26 cellular contexts compared by ENCODE assay signal in genomic region chr13:97341135-97341534, GRCh38.
DNase-seq lines count a peak whose midpoint lies in the region; ATAC-seq and TF ChIP-seq lines count a peak whose summit lies in the region.
"Had no signal": no experiment of that assay in that cellular context is flagged by ENCODE, and none has a peak within 500 bp of the region (broad histone marks: within the 10 kb centered on the region; RNA-seq: fewer than 3 reads in every experiment).

No MANE protein-coding gene starts in this region.

- H3K79me2 ChIP-seq in SK-N-SH (ENCODE audit: insufficient read depth) = peaks cover 97% of the 10 kb centered on the region

- H4K20me1 ChIP-seq in SK-N-SH (ENCODE audit: insufficient read depth) = no peaks in the 10 kb centered on the region

- no peak overlapping the region for H2BK120ac ChIP-seq in mesenchymal stem cell (ENCODE audit: low read depth, low read length)

- TF ChIP-seq POLR2A in tibial nerve (IDR thresholded peaks at IDR 0.05) = no peak

- no peak overlapping the region for H2AK5ac ChIP-seq in mesenchymal stem cell (ENCODE audit: low read length, severe bottlenecking)

- no peaks in the 10 kb centered on the region for H3K36me3 ChIP-seq in cardiac muscle cell
- H3K36me3 ChIP-seq in SK-N-SH (replicated peaks in 1 of 2; ENCODE audit: control insufficient read depth in 1 of 2, insufficient read depth in 2 of 2, low read length in 1 of 2) = peaks cover 35 to 69% of the 10 kb centered on the region in 2 experiments
- peaks cover 24 to 27% of the 10 kb centered on the region in 2 experiments for H3K36me3 ChIP-seq in mesenchymal stem cell (ENCODE audit: control insufficient read depth in 1 of 2, insufficient read depth in 2 of 2, low read depth in 1 of 2, low read length in 2 of 2)
- H3K36me3 ChIP-seq in tibial nerve = peaks cover 0 to 19% (median 0%) of the 10 kb centered on the region in 3 donors
- H3K36me3 ChIP-seq: uterus had no signal

- H3K27ac ChIP-seq in cardiac muscle cell (peak overlapping the region; percentile 15), SK-N-SH (ENCODE audit: low read depth in 2 of 2, low read length in 1 of 2) (peak overlapping the region; percentile 0 to 61), mesenchymal stem cell (ENCODE audit: low read length, poor library complexity, severe bottlenecking) (no peak overlapping the region), tibial nerve (peak overlapping the region in 3 of 4 donors; percentile 27 to 83 (median 79))
- H3K27ac ChIP-seq: 22Rv1; BLaER1 treated with 17β-estradiol and CSF1 and Interleukin-3, amounts not matched to agents 10 nM and 100 nM had no signal

- H3K4ac ChIP-seq in mesenchymal stem cell (ENCODE audit: low read depth in 1 of 2, low read length in 2 of 2) = no peak overlapping the region

- no peak overlapping the region for H2BK12ac ChIP-seq in mesenchymal stem cell (ENCODE audit: low read length in 2 of 2)

- intact Hi-C loops in cardiac septum (cut with DNase I) = loop anchor here (5.0 kb wide), 1 partner anchor 84 kb away; no protein-coding TSS in a partner anchor

- H2BK15ac ChIP-seq in mesenchymal stem cell (ENCODE audit: low read depth, poor library complexity, severe bottlenecking) = no peak overlapping the region

- H3K27me3 ChIP-seq in cardiac muscle cell (no peaks in the 10 kb centered on the region), SK-N-SH (ENCODE audit: insufficient read depth) (no peaks in the 10 kb centered on the region), mesenchymal stem cell (ENCODE audit: control insufficient read depth in 1 of 2, insufficient read depth in 1 of 2, low read length in 2 of 2) (no peaks in the 10 kb centered on the region), tibial nerve (no peaks in the 10 kb centered on the region)
- H3K27me3 ChIP-seq: BLaER1 treated with 17β-estradiol and CSF1 and Interleukin-3, amounts not matched to agents 10 nM and 100 nM; spleen; uterus had no signal

- peaks cover 30% of the 10 kb centered on the region for H3K79me1 ChIP-seq in mesenchymal stem cell (replicated peaks; ENCODE audit: low read length, poor library complexity, severe bottlenecking)

- H3K9me2 ChIP-seq in SK-N-SH = no peaks in the 10 kb centered on the region

- no peak overlapping the region for H3K4me2 ChIP-seq in SK-N-SH
- no peak overlapping the region for H3K4me2 ChIP-seq in mesenchymal stem cell (ENCODE audit: low read length, poor library complexity, severe bottlenecking)
- H3K4me2 ChIP-seq: BLaER1 treated with 17β-estradiol and CSF1 and Interleukin-3, amounts not matched to agents 10 nM and 100 nM had no signal

- DNase-seq in cardiac muscle cell (ENCODE audit: low read depth in 1 of 2, low spot score in 1 of 2) = no peak
- DNase-seq in cardiac septum (ENCODE audit: low spot score) = no peak
- DNase-seq in SK-N-SH = no peak
- DNase-seq in mesenchymal stem cell = peak; percentile 23
- DNase-seq in tibial nerve (ENCODE audit: low spot score in 2 of 2) = no peak
- DNase-seq in NCI-H1436 treated with DMSO at 0.1 percent for 48 hours (lab: John Stamatoyannopoulos, UW) = no peak
- DNase-seq: activated CD4-positive, alpha-beta T cell treated with anti-CD3 and anti-CD28 coated beads for 36 hours; DMS 273 treated with DMSO at 0.1 percent for 48 hours; endodermal cell; GF-D8; glutamatergic neuron; GM23248; midbrain; NCI-H1105 treated with DMSO at 0.1 percent for 48 hours; NCI-H2081 treated with DMSO at 0.1 percent for 48 hours; NCI-H446 treated with DMSO at 0.1 percent for 48 hours; spleen; stimulated activated CD4-positive, alpha-beta T cell treated with anti-CD3 and anti-CD28 coated beads, Interleukin-4, amount 100 ng/mL, for 4 hours; stimulated activated naive CD8-positive, alpha-beta T cell treated with anti-CD3 and anti-CD28 coated beads, Interleukin-15, amount 100 ng/mL, for 72 hours; T-cell; uterus had no signal

- H4K8ac ChIP-seq in mesenchymal stem cell (ENCODE audit: low read length) = no peak overlapping the region

- CTCF ChIA-PET in SK-N-SH (lab: Yijun Ruan, JAX) = interaction anchor here (2.2 to 12.4 kb wide), 2 partner anchors 119 to 231 kb away, joined by 6 to 194 read pairs; partner anchors contain the start of gene MBNL2

- TF ChIP-seq CTCF in cardiac muscle cell (IDR thresholded peaks at IDR 0.05; ENCODE audit: low read depth, low read length) = no peak
- TF ChIP-seq CTCF in SK-N-SH (IDR thresholded peaks at IDR 0.05) = no peak
- TF ChIP-seq CTCF in tibial nerve (IDR thresholded peaks at IDR 0.05) = no peak

- H3K18ac ChIP-seq in mesenchymal stem cell (ENCODE audit: low read depth in 1 of 2, low read length in 2 of 2) = no peak overlapping the region

- H3K4me1 ChIP-seq in cardiac muscle cell (ENCODE audit: low read depth) (no peaks in the 10 kb centered on the region), SK-N-SH (ENCODE audit: control insufficient read depth in 1 of 2, insufficient read depth in 2 of 2, low read depth in 1 of 2, low read length in 1 of 2) (peaks cover 10 to 18% of the 10 kb centered on the region in 2 experiments; a peak in 3 of 4 replicates), mesenchymal stem cell (ENCODE audit: control insufficient read depth, insufficient read depth, low read depth, low read length) (no peaks in the 10 kb centered on the region), tibial nerve (peaks cover 7 to 71% (median 22%) of the 10 kb centered on the region in 4 donors)

- H2AFZ ChIP-seq in SK-N-SH (ENCODE audit: low read depth) = no peak overlapping the region
- no peak overlapping the region for H2AFZ ChIP-seq in mesenchymal stem cell (ENCODE audit: low read depth, low read length)
- H2AFZ ChIP-seq: GM23248 had no signal

- ATAC-seq in GM19395 (IDR thresholded peaks at IDR 0.05; ENCODE audit: unreplicated experiment) (no peak), GM19351 (IDR thresholded peaks at IDR 0.05; ENCODE audit: unreplicated experiment) (no peak)
- ATAC-seq: activated CD4-positive, alpha-beta T cell treated with anti-CD3 and anti-CD28 coated beads for 36 hours; activated naive CD4-positive, alpha-beta T cell treated with anti-CD3 and anti-CD28 coated beads, Interleukin-2, amount 50 U/mL, for 72 hours; stimulated activated naive CD8-positive, alpha-beta T cell treated with anti-CD3 and anti-CD28 coated beads, Interleukin-15, amount 100 ng/mL, for 72 hours; T-cell had no signal

- TF ChIP-seq EP300 in SK-N-SH (IDR thresholded peaks at IDR 0.05; ENCODE audit: borderline replicate concordance in 1 of 2, low read depth in 1 of 2, low read length in 1 of 2) (no peak), tibial nerve (IDR thresholded peaks at IDR 0.05) (no peak)

- no peaks in the 10 kb centered on the region for H3K9me3 ChIP-seq in cardiac muscle cell (ENCODE audit: low read depth)
- H3K9me3 ChIP-seq in SK-N-SH = no peaks in the 10 kb centered on the region
- no peaks in the 10 kb centered on the region for H3K9me3 ChIP-seq in mesenchymal stem cell (ENCODE audit: control insufficient read depth, low read length)
- H3K9me3 ChIP-seq in tibial nerve = no peaks in the 10 kb centered on the region
- H3K9me3 ChIP-seq: spleen, uterus had no signal

- no peak overlapping the region for H3K23ac ChIP-seq in mesenchymal stem cell (ENCODE audit: low read length in 2 of 2)

- H2BK5ac ChIP-seq in mesenchymal stem cell (ENCODE audit: low read depth, low read length, poor library complexity, severe bottlenecking) = no peak overlapping the region

- H3K9ac ChIP-seq in SK-N-SH (no peak overlapping the region), mesenchymal stem cell (ENCODE audit: low read length) (no peak overlapping the region)
- H3K9ac ChIP-seq: BLaER1 treated with 17β-estradiol and CSF1 and Interleukin-3, amounts not matched to agents 10 nM and 100 nM; GM23248 had no signal

- H3F3A ChIP-seq in SK-N-SH (replicated peaks; ENCODE audit: insufficient read depth) = peaks cover 47% of the 10 kb centered on the region

- no peak overlapping the region for H4K91ac ChIP-seq in mesenchymal stem cell (ENCODE audit: low read length)

- POLR2A ChIA-PET in SK-N-SH (lab: Yijun Ruan, JAX) = no interaction called here

- WGBS in SK-N-SH (ENCODE audit: low lambda C conversion rate) = 41% methylated on average over 1 of the region's 1 CpG
- no CpG with 5 or more reads among the region's 1 CpG for WGBS in mesenchymal stem cell
- 53 to 61% methylated on average over 1 of the region's 1 CpG for WGBS in tibial nerve, 2 donors

- TF ChIP-seq RAD21 in SK-N-SH (IDR thresholded peaks at IDR 0.05; ENCODE audit: low read length) = no peak

- no peak overlapping the region for H3K14ac ChIP-seq in mesenchymal stem cell (ENCODE audit: low read length in 2 of 2)

- H3K4me3 ChIP-seq in cardiac muscle cell (no peak overlapping the region), SK-N-SH (ENCODE audit: low read depth in 2 of 2, low read length in 1 of 2) (no peak overlapping the region), mesenchymal stem cell (ENCODE audit: insufficient read depth in 1 of 2, low read depth in 1 of 2, low read length in 2 of 2) (no peak overlapping the region), tibial nerve (no peak overlapping the region)
- H3K4me3 ChIP-seq: BLaER1 treated with 17β-estradiol and CSF1 and Interleukin-3, amounts not matched to agents 10 nM and 100 nM; GM23248; spleen; uterus had no signal

TF ChIP-seq in SK-N-SH, 30 proteins besides CTCF, POLR2A, EP300 and RAD21 (continues in another document):
- no peak for TF ChIP-seq GABPA (IDR thresholded peaks at IDR 0.05; ENCODE audit: low read depth)
- TF ChIP-seq MXI1 (IDR thresholded peaks at IDR 0.05; ENCODE audit: low read depth, low read length) = no peak
- TF ChIP-seq, protein P1, sequence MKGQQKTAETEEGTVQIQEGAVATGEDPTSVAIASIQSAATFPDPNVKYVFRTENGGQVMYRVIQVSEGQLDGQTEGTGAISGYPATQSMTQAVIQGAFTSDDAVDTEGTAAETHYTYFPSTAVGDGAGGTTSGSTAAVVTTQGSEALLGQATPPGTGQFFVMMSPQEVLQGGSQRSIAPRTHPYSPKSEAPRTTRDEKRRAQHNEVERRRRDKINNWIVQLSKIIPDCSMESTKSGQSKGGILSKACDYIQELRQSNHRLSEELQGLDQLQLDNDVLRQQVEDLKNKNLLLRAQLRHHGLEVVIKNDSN (IDR thresholded peaks at IDR 0.05; ENCODE audit: borderline replicate concordance, low read depth) = no peak
- peak; percentile 55 for TF ChIP-seq PBX3 (IDR thresholded peaks at IDR 0.05)
- TF ChIP-seq EZH2phosphoT487 (IDR thresholded peaks at IDR 0.05; ENCODE audit: borderline replicate concordance, low read depth) = no peak
